ENCODE assay signal across 1 cellular context in the genomic region with DNA sequence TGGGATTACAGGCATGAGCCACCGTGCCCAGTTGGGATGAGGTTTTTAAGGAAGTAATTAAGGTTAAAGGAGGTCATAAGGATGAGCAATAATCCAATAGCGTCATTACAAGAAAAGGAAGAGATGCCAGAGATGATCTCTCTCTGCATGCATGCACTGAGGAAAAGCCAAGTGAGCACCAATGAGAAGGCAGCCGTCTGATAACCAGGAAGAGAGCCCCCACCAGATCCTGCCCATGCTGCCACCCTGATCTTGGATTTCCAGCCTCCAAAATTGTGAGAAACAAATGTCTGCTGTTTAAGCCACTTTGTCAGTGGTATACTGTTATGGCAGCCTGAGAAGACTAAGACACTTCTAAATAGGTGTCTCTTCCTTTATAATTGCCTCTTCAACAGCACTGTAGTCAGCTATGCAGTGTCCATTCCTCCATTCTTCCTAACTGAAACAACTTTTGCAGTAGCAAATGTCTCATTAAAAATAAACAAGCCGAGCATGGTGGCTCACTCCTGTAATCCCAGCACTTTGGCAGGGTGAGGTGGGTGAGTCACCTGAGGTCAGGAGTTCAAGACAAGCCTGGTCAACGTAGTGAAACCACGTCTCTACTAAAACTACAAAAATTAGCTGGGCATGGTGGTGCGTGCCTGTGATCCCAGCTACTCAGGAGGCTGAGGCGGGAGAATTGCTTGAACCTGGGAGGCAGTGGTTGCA.
TF ChIP-seq lines count a peak whose summit lies in the region.

No MANE protein-coding gene starts in this region.

TF ChIP-seq in WTC11, 78 proteins besides CTCF, POLR2A, EP300 and RAD21 (continued from another document):
- TF ChIP-seq, protein P1, sequence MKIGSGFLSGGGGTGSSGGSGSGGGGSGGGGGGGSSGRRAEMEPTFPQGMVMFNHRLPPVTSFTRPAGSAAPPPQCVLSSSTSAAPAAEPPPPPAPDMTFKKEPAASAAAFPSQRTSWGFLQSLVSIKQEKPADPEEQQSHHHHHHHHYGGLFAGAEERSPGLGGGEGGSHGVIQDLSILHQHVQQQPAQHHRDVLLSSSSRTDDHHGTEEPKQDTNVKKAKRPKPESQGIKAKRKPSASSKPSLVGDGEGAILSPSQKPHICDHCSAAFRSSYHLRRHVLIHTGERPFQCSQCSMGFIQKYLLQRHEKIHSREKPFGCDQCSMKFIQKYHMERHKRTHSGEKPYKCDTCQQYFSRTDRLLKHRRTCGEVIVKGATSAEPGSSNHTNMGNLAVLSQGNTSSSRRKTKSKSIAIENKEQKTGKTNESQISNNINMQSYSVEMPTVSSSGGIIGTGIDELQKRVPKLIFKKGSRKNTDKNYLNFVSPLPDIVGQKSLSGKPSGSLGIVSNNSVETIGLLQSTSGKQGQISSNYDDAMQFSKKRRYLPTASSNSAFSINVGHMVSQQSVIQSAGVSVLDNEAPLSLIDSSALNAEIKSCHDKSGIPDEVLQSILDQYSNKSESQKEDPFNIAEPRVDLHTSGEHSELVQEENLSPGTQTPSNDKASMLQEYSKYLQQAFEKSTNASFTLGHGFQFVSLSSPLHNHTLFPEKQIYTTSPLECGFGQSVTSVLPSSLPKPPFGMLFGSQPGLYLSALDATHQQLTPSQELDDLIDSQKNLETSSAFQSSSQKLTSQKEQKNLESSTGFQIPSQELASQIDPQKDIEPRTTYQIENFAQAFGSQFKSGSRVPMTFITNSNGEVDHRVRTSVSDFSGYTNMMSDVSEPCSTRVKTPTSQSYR (CRISPR knock-in tag; IDR thresholded peaks at IDR 0.05): no peak
- TF ChIP-seq, protein P2, sequence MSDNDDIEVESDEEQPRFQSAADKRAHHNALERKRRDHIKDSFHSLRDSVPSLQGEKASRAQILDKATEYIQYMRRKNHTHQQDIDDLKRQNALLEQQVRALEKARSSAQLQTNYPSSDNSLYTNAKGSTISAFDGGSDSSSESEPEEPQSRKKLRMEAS (CRISPR knock-in tag; IDR thresholded peaks at IDR 0.05): no peak
- no peak for TF ChIP-seq ZNF396 (CRISPR knock-in tag; IDR thresholded peaks at IDR 0.05; ENCODE audit: borderline replicate concordance)
TF ChIP-seq in WTC11: peak in this region for 0.
